Comparison of ENCODE assay signal across 8 cellular contexts in genomic region chr3:45593708-45594601, GRCh38. TPM values are rescaled to one million over a fixed set of nuclear protein-coding genes. Genes with fewer than 3 reads are reported as not detected.
DNase-seq lines count a peak whose midpoint lies in the region; ATAC-seq lines count a peak whose summit lies in the region.

No MANE protein-coding gene starts in this region.

- in situ Hi-C loops in ACHN (cut with HindIII; ENCODE audit: low pct_ligation_motif_present, low pct_unique_long_range_greater_than_20kb, low sequenced_read_pairs): no loop called here

- DNase-seq in ACHN (peak; percentile 76), NCI-H460 (ENCODE audit: extremely low read depth, low read depth) (peak; percentile 62), medulla oblongata (ENCODE audit: extremely low spot score) (peak; percentile 48)
- DNase-seq in activated CD4-positive, alpha-beta T cell treated with anti-CD3 and anti-CD28 coated beads, Interleukin-2, amount 50 U/mL, for 48 hours: peak; percentile 70 to 74
- peak; percentile 31 for DNase-seq in effector CD8-positive, alpha-beta T cell (lab: John Stamatoyannopoulos, UW)
- peak; percentile 36 to 68 for DNase-seq in stimulated activated CD8-positive, alpha-beta memory T cell treated with anti-CD3 and anti-CD28 coated beads, Interleukin-15, amount 100 ng/mL, for 4 hours (ENCODE audit: low read depth in 2 of 2)

- ATAC-seq in GM18517 (IDR thresholded peaks at IDR 0.05; ENCODE audit: unreplicated experiment) (peak; percentile 48), HG03039 (IDR thresholded peaks at IDR 0.05; ENCODE audit: unreplicated experiment) (peak; percentile 61)

RNA-seq across cellular contexts. Expression of gene LIMD1, which starts 0.6 kb away (rescaled TPM):
- 25.7 and 26.7 TPM in 2 replicates for total RNA-seq in NCI-H460 (2014; rRNA removed; shearing (Covaris generic))
- 49.2 and 65.1 TPM in 2 replicates for polyA plus RNA-seq in NCI-H460 (2014; cell fraction: nucleus; rRNA removed)

Comparison
In these comparisons a context has a peak if more than half of its experiments do, and no peak if none do; other contexts are left out.
1. Peak in every context shown above with its lines: DNase-seq and ATAC-seq.